Comparison of ENCODE assay signal across 1 cellular context in the genomic region with DNA sequence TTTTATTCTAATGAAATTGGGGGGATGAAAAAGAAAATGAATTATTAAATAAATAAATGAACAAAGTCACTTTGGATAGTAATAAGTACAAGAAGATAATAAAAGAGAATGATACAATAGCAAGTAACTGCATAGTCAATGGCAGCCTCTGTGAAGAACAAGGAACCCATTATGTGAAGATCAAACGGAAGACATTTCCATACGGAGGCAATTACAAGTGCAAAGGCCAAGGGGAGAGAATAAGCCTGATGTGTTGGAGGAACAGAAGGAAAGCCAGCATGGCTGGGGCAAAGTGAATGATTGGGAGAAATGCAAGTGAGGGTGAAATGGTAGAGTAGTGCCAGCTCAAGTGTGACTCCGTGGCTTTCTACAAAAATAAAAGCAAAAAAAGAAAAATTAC.
TF ChIP-seq lines count a peak whose summit lies in the region.

No MANE protein-coding gene starts in this region.

TF ChIP-seq in HepG2, 621 proteins besides CTCF, POLR2A, EP300 and RAD21 (continued from another document and continues in another):
- TF ChIP-seq, protein P1, sequence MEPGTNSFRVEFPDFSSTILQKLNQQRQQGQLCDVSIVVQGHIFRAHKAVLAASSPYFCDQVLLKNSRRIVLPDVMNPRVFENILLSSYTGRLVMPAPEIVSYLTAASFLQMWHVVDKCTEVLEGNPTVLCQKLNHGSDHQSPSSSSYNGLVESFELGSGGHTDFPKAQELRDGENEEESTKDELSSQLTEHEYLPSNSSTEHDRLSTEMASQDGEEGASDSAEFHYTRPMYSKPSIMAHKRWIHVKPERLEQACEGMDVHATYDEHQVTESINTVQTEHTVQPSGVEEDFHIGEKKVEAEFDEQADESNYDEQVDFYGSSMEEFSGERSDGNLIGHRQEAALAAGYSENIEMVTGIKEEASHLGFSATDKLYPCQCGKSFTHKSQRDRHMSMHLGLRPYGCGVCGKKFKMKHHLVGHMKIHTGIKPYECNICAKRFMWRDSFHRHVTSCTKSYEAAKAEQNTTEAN (CRISPR knock-in tag; conservative IDR thresholded peaks at IDR 0.05) = peak; percentile 62; the same call in 1 of the 2 replicates
- TF ChIP-seq HNF4A (CRISPR knock-in tag; IDR thresholded peaks at IDR 0.05) = peak; percentile 87
- TF ChIP-seq, protein P2, sequence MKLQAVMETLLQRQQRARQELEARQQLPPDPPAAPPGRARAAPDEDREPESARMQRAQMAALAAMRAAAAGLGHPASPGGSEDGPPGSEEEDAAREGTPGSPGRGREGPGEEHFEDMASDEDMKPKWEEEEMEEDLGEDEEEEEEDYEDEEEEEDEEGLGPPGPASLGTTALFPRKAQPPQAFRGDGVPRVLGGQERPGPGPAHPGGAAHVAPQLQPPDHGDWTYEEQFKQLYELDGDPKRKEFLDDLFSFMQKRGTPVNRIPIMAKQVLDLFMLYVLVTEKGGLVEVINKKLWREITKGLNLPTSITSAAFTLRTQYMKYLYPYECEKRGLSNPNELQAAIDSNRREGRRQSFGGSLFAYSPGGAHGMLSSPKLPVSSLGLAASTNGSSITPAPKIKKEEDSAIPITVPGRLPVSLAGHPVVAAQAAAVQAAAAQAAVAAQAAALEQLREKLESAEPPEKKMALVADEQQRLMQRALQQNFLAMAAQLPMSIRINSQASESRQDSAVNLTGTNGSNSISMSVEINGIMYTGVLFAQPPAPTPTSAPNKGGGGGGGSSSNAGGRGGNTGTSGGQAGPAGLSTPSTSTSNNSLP (IDR thresholded peaks at IDR 0.05; ENCODE audit: low read depth, low read length) = 0 out of 2 replicates have a peak, but pooled peaks have one; percentile 43
- TF ChIP-seq SOX5 (CRISPR knock-in tag; IDR thresholded peaks at IDR 0.05; ENCODE audit: borderline replicate concordance) = peak; percentile 90
- TF ChIP-seq, protein P3, sequence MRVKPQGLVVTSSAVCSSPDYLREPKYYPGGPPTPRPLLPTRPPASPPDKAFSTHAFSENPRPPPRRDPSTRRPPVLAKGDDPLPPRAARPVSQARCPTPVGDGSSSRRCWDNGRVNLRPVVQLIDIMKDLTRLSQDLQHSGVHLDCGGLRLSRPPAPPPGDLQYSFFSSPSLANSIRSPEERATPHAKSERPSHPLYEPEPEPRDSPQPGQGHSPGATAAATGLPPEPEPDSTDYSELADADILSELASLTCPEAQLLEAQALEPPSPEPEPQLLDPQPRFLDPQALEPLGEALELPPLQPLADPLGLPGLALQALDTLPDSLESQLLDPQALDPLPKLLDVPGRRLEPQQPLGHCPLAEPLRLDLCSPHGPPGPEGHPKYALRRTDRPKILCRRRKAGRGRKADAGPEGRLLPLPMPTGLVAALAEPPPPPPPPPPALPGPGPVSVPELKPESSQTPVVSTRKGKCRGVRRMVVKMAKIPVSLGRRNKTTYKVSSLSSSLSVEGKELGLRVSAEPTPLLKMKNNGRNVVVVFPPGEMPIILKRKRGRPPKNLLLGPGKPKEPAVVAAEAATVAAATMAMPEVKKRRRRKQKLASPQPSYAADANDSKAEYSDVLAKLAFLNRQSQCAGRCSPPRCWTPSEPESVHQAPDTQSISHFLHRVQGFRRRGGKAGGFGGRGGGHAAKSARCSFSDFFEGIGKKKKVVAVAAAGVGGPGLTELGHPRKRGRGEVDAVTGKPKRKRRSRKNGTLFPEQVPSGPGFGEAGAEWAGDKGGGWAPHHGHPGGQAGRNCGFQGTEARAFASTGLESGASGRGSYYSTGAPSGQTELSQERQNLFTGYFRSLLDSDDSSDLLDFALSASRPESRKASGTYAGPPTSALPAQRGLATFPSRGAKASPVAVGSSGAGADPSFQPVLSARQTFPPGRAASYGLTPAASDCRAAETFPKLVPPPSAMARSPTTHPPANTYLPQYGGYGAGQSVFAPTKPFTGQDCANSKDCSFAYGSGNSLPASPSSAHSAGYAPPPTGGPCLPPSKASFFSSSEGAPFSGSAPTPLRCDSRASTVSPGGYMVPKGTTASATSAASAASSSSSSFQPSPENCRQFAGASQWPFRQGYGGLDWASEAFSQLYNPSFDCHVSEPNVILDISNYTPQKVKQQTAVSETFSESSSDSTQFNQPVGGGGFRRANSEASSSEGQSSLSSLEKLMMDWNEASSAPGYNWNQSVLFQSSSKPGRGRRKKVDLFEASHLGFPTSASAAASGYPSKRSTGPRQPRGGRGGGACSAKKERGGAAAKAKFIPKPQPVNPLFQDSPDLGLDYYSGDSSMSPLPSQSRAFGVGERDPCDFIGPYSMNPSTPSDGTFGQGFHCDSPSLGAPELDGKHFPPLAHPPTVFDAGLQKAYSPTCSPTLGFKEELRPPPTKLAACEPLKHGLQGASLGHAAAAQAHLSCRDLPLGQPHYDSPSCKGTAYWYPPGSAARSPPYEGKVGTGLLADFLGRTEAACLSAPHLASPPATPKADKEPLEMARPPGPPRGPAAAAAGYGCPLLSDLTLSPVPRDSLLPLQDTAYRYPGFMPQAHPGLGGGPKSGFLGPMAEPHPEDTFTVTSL (CRISPR knock-in tag; IDR thresholded peaks at IDR 0.05; ENCODE audit: borderline replicate concordance) = peak; percentile 47; the same call in 1 of the 2 replicates
- TF ChIP-seq ZNF557 (CRISPR knock-in tag; IDR thresholded peaks at IDR 0.05) = no peak
- TF ChIP-seq, protein P4, sequence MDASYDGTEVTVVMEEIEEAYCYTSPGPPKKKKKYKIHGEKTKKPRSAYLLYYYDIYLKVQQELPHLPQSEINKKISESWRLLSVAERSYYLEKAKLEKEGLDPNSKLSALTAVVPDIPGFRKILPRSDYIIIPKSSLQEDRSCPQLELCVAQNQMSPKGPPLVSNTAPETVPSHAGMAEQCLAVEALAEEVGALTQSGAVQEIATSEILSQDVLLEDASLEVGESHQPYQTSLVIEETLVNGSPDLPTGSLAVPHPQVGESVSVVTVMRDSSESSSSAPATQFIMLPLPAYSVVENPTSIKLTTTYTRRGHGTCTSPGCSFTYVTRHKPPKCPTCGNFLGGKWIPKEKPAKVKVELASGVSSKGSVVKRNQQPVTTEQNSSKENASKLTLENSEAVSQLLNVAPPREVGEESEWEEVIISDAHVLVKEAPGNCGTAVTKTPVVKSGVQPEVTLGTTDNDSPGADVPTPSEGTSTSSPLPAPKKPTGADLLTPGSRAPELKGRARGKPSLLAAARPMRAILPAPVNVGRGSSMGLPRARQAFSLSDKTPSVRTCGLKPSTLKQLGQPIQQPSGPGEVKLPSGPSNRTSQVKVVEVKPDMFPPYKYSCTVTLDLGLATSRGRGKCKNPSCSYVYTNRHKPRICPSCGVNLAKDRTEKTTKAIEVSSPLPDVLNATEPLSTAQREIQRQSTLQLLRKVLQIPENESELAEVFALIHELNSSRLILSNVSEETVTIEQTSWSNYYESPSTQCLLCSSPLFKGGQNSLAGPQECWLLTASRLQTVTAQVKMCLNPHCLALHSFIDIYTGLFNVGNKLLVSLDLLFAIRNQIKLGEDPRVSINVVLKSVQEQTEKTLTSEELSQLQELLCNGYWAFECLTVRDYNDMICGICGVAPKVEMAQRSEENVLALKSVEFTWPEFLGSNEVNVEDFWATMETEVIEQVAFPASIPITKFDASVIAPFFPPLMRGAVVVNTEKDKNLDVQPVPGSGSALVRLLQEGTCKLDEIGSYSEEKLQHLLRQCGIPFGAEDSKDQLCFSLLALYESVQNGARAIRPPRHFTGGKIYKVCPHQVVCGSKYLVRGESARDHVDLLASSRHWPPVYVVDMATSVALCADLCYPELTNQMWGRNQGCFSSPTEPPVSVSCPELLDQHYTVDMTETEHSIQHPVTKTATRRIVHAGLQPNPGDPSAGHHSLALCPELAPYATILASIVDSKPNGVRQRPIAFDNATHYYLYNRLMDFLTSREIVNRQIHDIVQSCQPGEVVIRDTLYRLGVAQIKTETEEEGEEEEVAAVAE (CRISPR knock-in tag; IDR thresholded peaks at IDR 0.05; ENCODE audit: borderline replicate concordance) = no peak
- TF ChIP-seq ZFP1 (CRISPR knock-in tag; IDR thresholded peaks at IDR 0.05) = peak; percentile 98
- peak; percentile 33 to 65; a peak in 1 of 4 replicates for TF ChIP-seq NR2F1 (CRISPR knock-in tag; IDR thresholded peaks at IDR 0.05)
- TF ChIP-seq NR2F6 (IDR thresholded peaks at IDR 0.05) = peak; percentile 46; the same call in 1 of the 2 replicates
- TF ChIP-seq NR2F6 (CRISPR knock-in tag; IDR thresholded peaks at IDR 0.05) = peak; percentile 69
- peak; percentile 62; the same call in 1 of the 2 replicates for TF ChIP-seq KDM6A (CRISPR knock-in tag; IDR thresholded peaks at IDR 0.05; ENCODE audit: low read depth)
- no peak for TF ChIP-seq FIP1L1 (IDR thresholded peaks at IDR 0.05; ENCODE audit: borderline replicate concordance, insufficient read depth, low read depth, low read length)
- TF ChIP-seq, protein P5, sequence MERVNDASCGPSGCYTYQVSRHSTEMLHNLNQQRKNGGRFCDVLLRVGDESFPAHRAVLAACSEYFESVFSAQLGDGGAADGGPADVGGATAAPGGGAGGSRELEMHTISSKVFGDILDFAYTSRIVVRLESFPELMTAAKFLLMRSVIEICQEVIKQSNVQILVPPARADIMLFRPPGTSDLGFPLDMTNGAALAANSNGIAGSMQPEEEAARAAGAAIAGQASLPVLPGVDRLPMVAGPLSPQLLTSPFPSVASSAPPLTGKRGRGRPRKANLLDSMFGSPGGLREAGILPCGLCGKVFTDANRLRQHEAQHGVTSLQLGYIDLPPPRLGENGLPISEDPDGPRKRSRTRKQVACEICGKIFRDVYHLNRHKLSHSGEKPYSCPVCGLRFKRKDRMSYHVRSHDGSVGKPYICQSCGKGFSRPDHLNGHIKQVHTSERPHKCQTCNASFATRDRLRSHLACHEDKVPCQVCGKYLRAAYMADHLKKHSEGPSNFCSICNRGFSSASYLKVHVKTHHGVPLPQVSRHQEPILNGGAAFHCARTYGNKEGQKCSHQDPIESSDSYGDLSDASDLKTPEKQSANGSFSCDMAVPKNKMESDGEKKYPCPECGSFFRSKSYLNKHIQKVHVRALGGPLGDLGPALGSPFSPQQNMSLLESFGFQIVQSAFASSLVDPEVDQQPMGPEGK (CRISPR knock-in tag; IDR thresholded peaks at IDR 0.05) = peak; percentile 13; the same call in 1 of the 2 replicates
- TF ChIP-seq, protein P6, sequence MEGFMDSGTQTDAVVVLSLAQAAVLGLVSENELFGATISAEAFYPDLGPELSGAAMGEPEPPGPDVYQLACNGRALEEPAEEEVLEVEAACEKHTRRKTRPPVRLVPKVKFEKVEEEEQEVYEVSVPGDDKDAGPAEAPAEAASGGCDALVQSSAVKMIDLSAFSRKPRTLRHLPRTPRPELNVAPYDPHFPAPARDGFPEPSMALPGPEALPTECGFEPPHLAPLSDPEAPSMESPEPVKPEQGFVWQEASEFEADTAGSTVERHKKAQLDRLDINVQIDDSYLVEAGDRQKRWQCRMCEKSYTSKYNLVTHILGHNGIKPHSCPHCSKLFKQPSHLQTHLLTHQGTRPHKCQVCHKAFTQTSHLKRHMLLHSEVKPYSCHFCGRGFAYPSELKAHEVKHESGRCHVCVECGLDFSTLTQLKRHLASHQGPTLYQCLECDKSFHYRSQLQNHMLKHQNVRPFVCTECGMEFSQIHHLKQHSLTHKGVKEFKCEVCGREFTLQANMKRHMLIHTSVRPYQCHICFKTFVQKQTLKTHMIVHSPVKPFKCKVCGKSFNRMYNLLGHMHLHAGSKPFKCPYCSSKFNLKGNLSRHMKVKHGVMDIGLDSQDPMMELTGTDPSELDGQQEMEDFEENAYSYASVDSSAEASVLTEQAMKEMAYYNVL (CRISPR knock-in tag; IDR thresholded peaks at IDR 0.05; ENCODE audit: borderline replicate concordance) = peak; percentile 89
- TF ChIP-seq, protein P7, sequence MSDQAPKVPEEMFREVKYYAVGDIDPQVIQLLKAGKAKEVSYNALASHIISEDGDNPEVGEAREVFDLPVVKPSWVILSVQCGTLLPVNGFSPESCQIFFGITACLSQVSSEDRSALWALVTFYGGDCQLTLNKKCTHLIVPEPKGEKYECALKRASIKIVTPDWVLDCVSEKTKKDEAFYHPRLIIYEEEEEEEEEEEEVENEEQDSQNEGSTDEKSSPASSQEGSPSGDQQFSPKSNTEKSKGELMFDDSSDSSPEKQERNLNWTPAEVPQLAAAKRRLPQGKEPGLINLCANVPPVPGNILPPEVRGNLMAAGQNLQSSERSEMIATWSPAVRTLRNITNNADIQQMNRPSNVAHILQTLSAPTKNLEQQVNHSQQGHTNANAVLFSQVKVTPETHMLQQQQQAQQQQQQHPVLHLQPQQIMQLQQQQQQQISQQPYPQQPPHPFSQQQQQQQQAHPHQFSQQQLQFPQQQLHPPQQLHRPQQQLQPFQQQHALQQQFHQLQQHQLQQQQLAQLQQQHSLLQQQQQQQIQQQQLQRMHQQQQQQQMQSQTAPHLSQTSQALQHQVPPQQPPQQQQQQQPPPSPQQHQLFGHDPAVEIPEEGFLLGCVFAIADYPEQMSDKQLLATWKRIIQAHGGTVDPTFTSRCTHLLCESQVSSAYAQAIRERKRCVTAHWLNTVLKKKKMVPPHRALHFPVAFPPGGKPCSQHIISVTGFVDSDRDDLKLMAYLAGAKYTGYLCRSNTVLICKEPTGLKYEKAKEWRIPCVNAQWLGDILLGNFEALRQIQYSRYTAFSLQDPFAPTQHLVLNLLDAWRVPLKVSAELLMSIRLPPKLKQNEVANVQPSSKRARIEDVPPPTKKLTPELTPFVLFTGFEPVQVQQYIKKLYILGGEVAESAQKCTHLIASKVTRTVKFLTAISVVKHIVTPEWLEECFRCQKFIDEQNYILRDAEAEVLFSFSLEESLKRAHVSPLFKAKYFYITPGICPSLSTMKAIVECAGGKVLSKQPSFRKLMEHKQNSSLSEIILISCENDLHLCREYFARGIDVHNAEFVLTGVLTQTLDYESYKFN (CRISPR knock-in tag; conservative IDR thresholded peaks at IDR 0.05) = peak; percentile 84
- TF ChIP-seq HMG20A (CRISPR knock-in tag; IDR thresholded peaks at IDR 0.05; ENCODE audit: borderline replicate concordance) = peak; percentile 73; the same call in 1 of the 2 replicates
- peak; percentile 10; the same call in 1 of the 2 replicates for TF ChIP-seq LCORL (IDR thresholded peaks at IDR 0.05)
- no peak for TF ChIP-seq LCORL (CRISPR knock-in tag; IDR thresholded peaks at IDR 0.05)
- 0 out of 2 replicates have a peak, but pooled peaks have one; percentile 37 for TF ChIP-seq KMT2B (CRISPR knock-in tag; IDR thresholded peaks at IDR 0.05)
- TF ChIP-seq ZMYM2 (CRISPR knock-in tag; IDR thresholded peaks at IDR 0.05) = 0 out of 2 replicates have a peak, but pooled peaks have one; percentile 18
- no peak for TF ChIP-seq MXI1 (IDR thresholded peaks at IDR 0.05; ENCODE audit: borderline replicate concordance, low read depth, low read length)
- TF ChIP-seq, protein P8, sequence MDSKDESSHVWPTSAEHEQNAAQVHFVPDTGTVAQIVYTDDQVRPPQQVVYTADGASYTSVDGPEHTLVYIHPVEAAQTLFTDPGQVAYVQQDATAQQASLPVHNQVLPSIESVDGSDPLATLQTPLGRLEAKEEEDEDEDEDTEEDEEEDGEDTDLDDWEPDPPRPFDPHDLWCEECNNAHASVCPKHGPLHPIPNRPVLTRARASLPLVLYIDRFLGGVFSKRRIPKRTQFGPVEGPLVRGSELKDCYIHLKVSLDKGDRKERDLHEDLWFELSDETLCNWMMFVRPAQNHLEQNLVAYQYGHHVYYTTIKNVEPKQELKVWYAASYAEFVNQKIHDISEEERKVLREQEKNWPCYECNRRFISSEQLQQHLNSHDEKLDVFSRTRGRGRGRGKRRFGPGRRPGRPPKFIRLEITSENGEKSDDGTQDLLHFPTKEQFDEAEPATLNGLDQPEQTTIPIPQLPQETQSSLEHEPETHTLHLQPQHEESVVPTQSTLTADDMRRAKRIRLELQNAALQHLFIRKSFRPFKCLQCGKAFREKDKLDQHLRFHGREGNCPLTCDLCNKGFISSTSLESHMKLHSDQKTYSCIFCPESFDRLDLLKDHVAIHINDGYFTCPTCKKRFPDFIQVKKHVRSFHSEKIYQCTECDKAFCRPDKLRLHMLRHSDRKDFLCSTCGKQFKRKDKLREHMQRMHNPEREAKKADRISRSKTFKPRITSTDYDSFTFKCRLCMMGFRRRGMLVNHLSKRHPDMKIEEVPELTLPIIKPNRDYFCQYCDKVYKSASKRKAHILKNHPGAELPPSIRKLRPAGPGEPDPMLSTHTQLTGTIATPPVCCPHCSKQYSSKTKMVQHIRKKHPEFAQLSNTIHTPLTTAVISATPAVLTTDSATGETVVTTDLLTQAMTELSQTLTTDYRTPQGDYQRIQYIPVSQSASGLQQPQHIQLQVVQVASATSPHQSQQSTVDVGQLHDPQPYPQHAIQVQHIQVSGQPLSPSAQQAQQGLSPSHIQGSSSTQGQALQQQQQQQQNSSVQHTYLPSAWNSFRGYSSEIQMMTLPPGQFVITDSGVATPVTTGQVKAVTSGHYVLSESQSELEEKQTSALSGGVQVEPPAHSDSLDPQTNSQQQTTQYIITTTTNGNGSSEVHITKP (CRISPR knock-in tag; IDR thresholded peaks at IDR 0.05; ENCODE audit: low read depth) = no peak
